Comparison of ENCODE assay signal across 8 cellular contexts in the genomic region with DNA sequence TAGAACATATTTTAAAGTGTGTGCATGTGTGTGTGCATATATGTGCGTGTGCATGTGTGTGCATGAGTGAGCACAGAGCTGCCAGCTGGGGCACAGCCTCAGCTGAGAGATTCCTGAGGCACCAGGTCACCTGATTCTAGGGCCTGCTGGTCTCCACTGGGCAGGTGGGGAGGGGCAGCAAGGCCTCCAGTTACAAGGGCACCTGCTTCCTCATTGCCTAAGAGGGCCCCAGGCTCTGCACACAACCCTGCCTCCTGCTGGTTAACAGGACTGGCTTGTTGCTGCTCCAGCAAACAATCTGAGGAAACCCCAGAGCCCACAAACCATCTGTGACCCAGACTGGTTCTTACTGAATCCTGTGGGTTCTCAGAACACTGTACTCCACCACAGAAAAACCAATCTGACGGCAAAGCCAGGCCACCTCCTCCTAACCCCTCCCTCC. TPM values are rescaled to one million over a fixed set of nuclear protein-coding genes. Genes with fewer than 3 reads are reported as not detected.
DNase-seq lines count a peak whose midpoint lies in the region; ATAC-seq, FAIRE-seq and TF ChIP-seq lines count a peak whose summit lies in the region.

No MANE protein-coding gene starts in this region.

- H3K27me3 ChIP-seq in kidney epithelial cell (ENCODE audit: control insufficient read depth, insufficient read depth, low read length): no peaks in the 10 kb centered on the region

- H3K36me3 ChIP-seq in kidney epithelial cell (ENCODE audit: control insufficient read depth, insufficient read depth, low read length): no peaks in the 10 kb centered on the region

- H3K4me3 Mint-ChIP-seq in activated naive CD4-positive, alpha-beta T cell treated with anti-CD3 and anti-CD28 coated beads, Interleukin-2, amount 10 ng/mL, durations not matched to agents 7 days and 5 days: peak overlapping the region; percentile 21

- H3K36me3 Mint-ChIP-seq in activated naive CD4-positive, alpha-beta T cell treated with anti-CD3 and anti-CD28 coated beads, Interleukin-2, amount 10 ng/mL, durations not matched to agents 7 days and 5 days: no peaks in the 10 kb centered on the region

- no peak for FAIRE-seq in HTR-8/SVneo (lab: Jason Lieb, UNC)

- H3K4me3 ChIP-seq in NB4 (ENCODE audit: low read depth, low read length) (no peak overlapping the region), kidney epithelial cell (ENCODE audit: low read depth, low read length) (no peak overlapping the region)

- peak; percentile 80 for ATAC-seq in GM18498 (IDR thresholded peaks at IDR 0.05; ENCODE audit: unreplicated experiment)
- peak; percentile 76 for ATAC-seq in HG02642 (IDR thresholded peaks at IDR 0.05; ENCODE audit: poor library complexity, unreplicated experiment)

- peak overlapping the region; percentile 82 for H3K27ac Mint-ChIP-seq in activated naive CD4-positive, alpha-beta T cell treated with anti-CD3 and anti-CD28 coated beads, Interleukin-2, amount 10 ng/mL, durations not matched to agents 7 days and 5 days

- H3K4me1 Mint-ChIP-seq in activated naive CD4-positive, alpha-beta T cell treated with anti-CD3 and anti-CD28 coated beads, Interleukin-2, amount 10 ng/mL, durations not matched to agents 7 days and 5 days: peaks cover 42% of the 10 kb centered on the region

- in situ Hi-C loops in SK-MEL-5 (cut with HindIII; ENCODE audit: low pct_unique_long_range_greater_than_20kb, low sequenced_read_pairs): no loop called here

- CTCF ChIA-PET in activated naive CD4-positive, alpha-beta T cell treated with anti-CD3 and anti-CD28 coated beads, Interleukin-2, amount 10 ng/mL, durations not matched to agents 7 days and 5 days (lab: Charles Lee): interaction anchor here (0.9 to 1.8 kb wide), 7 partner anchors 9 to 393 kb away, joined by 3 to 10 read pairs (median 4); no protein-coding TSS in a partner anchor

- no peaks in the 10 kb centered on the region for H3K9me3 Mint-ChIP-seq in activated naive CD4-positive, alpha-beta T cell treated with anti-CD3 and anti-CD28 coated beads, Interleukin-2, amount 10 ng/mL, durations not matched to agents 7 days and 5 days

- TF ChIP-seq POLR2A in NB4 (IDR thresholded peaks at IDR 0.05; ENCODE audit: extremely low read depth, insufficient read length): no peak

- H3K27me3 Mint-ChIP-seq in activated naive CD4-positive, alpha-beta T cell treated with anti-CD3 and anti-CD28 coated beads, Interleukin-2, amount 10 ng/mL, durations not matched to agents 7 days and 5 days: no peaks in the 10 kb centered on the region

- TF ChIP-seq CTCF in NB4 (IDR thresholded peaks at IDR 0.05; ENCODE audit: low read depth, low read length): peak; percentile 65
- peak; percentile 68 for TF ChIP-seq CTCF in kidney epithelial cell (IDR thresholded peaks at IDR 0.05; ENCODE audit: insufficient read depth, low read length, poor library complexity, severe bottlenecking)

- DNase-seq in NB4 (ENCODE audit: low read depth) (peak; percentile 92), SK-MEL-5 (ENCODE audit: low read depth, low spot score) (peak; percentile 63), kidney epithelial cell (ENCODE audit: low read depth) (peak; percentile 78), HTR-8/SVneo (ENCODE audit: insufficient read length, low spot score) (no peak)
- DNase-seq in activated naive CD4-positive, alpha-beta T cell treated with anti-CD3 and anti-CD28 coated beads, Interleukin-2, amount 10 ng/mL, durations not matched to agents 7 days and 5 days: peak; percentile 90
- peak; percentile 35 to 66 for DNase-seq in stimulated activated CD8-positive, alpha-beta memory T cell treated with anti-CD3 and anti-CD28 coated beads, Interleukin-7, amount 100 ng/mL, for 48 hours (ENCODE audit: extremely low read depth in 1 of 2, low read depth in 1 of 2)

RNA-seq across cellular contexts. Expression of gene UBE2J1, which starts 22.9 kb away (rescaled TPM):
- 46.1 and 47.8 TPM in 2 replicates for total RNA-seq in SK-MEL-5 (2014; rRNA removed; shearing (Covaris generic))
- polyA plus RNA-seq in SK-MEL-5 (2015; cell fraction: cytosol; rRNA removed): 28.9 and 34.9 TPM in 2 replicates
- 15.4 TPM in 2 replicates for polyA plus RNA-seq in SK-MEL-5 (2015; cell fraction: nucleus; rRNA removed)
- total RNA-seq in kidney epithelial cell: 46.1 and 49.3 TPM in 2 replicates

RNA-seq across cellular contexts. Expression of gene RRAGD, which starts 36.6 kb away (rescaled TPM):
- total RNA-seq in SK-MEL-5 (2014; rRNA removed; shearing (Covaris generic)): 145 and 165 TPM in 2 replicates
- polyA plus RNA-seq in SK-MEL-5 (2015; cell fraction: cytosol; rRNA removed): 42.8 and 60.4 TPM in 2 replicates
- polyA plus RNA-seq in SK-MEL-5 (2015; cell fraction: nucleus; rRNA removed): 10.3 and 16.5 TPM in 2 replicates
- 35.4 and 36.0 TPM in 2 replicates for total RNA-seq in kidney epithelial cell

RNA-seq across cellular contexts. Expression of gene ANKRD6, which starts 57.5 kb away (rescaled TPM):
- 19.3 and 28.1 TPM in 2 replicates for total RNA-seq in SK-MEL-5 (2014; rRNA removed; shearing (Covaris generic))
- 15.1 and 16.9 TPM in 2 replicates for polyA plus RNA-seq in SK-MEL-5 (2015; cell fraction: cytosol; rRNA removed)
- polyA plus RNA-seq in SK-MEL-5 (2015; cell fraction: nucleus; rRNA removed): 55.4 and 89.5 TPM in 2 replicates
- 10.0 and 15.4 TPM in 2 replicates for total RNA-seq in kidney epithelial cell
